ENCODE assay signal across 1 cellular context in genomic region chr7:2015251-2015871, GRCh38.
TF ChIP-seq lines count a peak whose summit lies in the region.

No MANE protein-coding gene starts in this region.

TF ChIP-seq in HepG2, 621 proteins besides CTCF, POLR2A, EP300 and RAD21 (continued from another document):
- TF ChIP-seq PRDM15 (CRISPR knock-in tag; IDR thresholded peaks at IDR 0.05) (no peak), CHD4 (IDR thresholded peaks at IDR 0.05; ENCODE audit: borderline replicate concordance, low read length) (no peak), BCL6 (CRISPR knock-in tag; IDR thresholded peaks at IDR 0.05) (no peak)
